In the genomic region with DNA sequence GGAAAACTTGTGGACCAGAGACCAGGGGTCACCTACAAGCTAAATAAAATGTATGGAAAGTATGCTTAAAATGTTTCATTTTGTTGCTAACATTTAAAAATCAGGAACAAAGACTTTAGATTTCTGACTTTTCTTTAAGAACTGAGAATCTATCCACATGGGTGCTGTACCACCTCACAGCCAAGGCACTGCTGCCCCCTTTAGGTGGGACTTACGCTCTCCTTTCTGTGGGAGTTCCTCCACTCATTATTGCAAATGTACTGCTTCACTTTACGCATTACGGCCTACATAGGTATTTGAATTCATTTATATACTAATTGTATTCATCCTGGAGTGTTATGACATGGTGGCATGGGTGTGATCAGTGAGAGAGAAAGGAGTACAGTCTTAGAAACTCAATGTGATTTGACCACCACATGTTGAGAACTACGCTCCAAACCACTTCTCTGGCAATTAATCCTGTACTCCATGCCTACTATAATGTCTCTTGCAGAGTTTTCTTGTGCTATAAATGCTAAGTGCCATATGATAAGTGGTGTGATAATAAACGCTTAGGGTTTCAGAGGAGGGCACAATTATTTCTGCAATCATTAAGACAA, we compare ENCODE assay signal across 8 cellular contexts. TPM values are rescaled to one million over a fixed set of nuclear protein-coding genes. Genes with fewer than 3 reads are reported as not detected.
DNase-seq lines count a peak whose midpoint lies in the region; ATAC-seq and TF ChIP-seq lines count a peak whose summit lies in the region.

No MANE protein-coding gene starts in this region.

- H2BK20ac ChIP-seq in IMR-90 (ENCODE audit: low read depth, low read length): no peak overlapping the region

- TF ChIP-seq CTCF in AG10803 (conservative IDR thresholded peaks at IDR 0.05; ENCODE audit: low read length): peak; percentile 74
- TF ChIP-seq CTCF in IMR-90 (conservative IDR thresholded peaks at IDR 0.05; ENCODE audit: low read depth, low read length): peak; percentile 65
- peak; percentile 35 to 58 for TF ChIP-seq CTCF in tibial artery (IDR thresholded peaks at IDR 0.05)

- H4K8ac ChIP-seq in IMR-90 (ENCODE audit: low read depth in 2 of 2, low read length in 2 of 2): no peak overlapping the region

- H2BK120ac ChIP-seq in IMR-90 (ENCODE audit: low read depth, low read length): no peak overlapping the region

- no peaks in the 10 kb centered on the region for H3K4me1 ChIP-seq in IMR-90 (ENCODE audit: control insufficient read depth, insufficient read depth, low read length)
- H3K4me1 ChIP-seq in tibial artery: no peaks in the 10 kb centered on the region

- no peak overlapping the region for H4K91ac ChIP-seq in IMR-90 (ENCODE audit: insufficient read depth, low read depth, low read length)

- no peak overlapping the region for H3K4ac ChIP-seq in IMR-90 (ENCODE audit: low read depth, low read length)

- no peak overlapping the region for H2AFZ ChIP-seq in IMR-90 (replicated peaks; ENCODE audit: low read length, poor library complexity)

- H2BK5ac ChIP-seq in IMR-90 (ENCODE audit: low read depth, low read length, poor library complexity, severe bottlenecking): no peak overlapping the region

- no peak overlapping the region for H3K23ac ChIP-seq in IMR-90 (ENCODE audit: low read depth, low read length)

- H3K4me2 ChIP-seq in IMR-90 (ENCODE audit: low read depth, low read length): no peak overlapping the region

- BruUV-seq in IMR-90 (replicated peaks; lab: Mats Ljungman, UMichigan): no TSS peak

- no CpG with 5 or more reads among the region's 5 CpGs for WGBS in IMR-90 (ENCODE audit: extremely low coverage in 2 of 2, insufficient read length in 1 of 2), 2 experiments

- H3K27ac ChIP-seq in IMR-90 (ENCODE audit: insufficient read depth, low read length) (no peak overlapping the region), tibial artery (no peak overlapping the region)

- TF ChIP-seq RAD21 in IMR-90 (IDR thresholded peaks at IDR 0.05; ENCODE audit: low read length): peak; percentile 77

- H4K5ac ChIP-seq in IMR-90 (ENCODE audit: low read depth, low read length): no peak overlapping the region

- no peak overlapping the region for H3K14ac ChIP-seq in IMR-90 (replicated peaks; ENCODE audit: low read depth, low read length)

- no peak overlapping the region for H3K56ac ChIP-seq in IMR-90 (ENCODE audit: extremely low read depth, insufficient read depth, low read length)

- ATAC-seq in GM18498 (IDR thresholded peaks at IDR 0.05; ENCODE audit: unreplicated experiment) (peak; percentile 72), IMR-90 (ENCODE audit: low read depth) (peak; percentile 85)

- no peaks in the 10 kb centered on the region for H3K79me1 ChIP-seq in IMR-90 (ENCODE audit: low read depth in 1 of 2, low read length in 2 of 2)

- POLR2A ChIA-PET in IMR-90 (lab: Charles Lee; ENCODE audit: unreplicated experiment): no interaction called here

- TF ChIP-seq POLR2A in IMR-90 (IDR thresholded peaks at IDR 0.05; ENCODE audit: low read depth, low read length): no peak

- peaks cover 1% of the 10 kb centered on the region for H3K27me3 ChIP-seq in IMR-90 (ENCODE audit: control insufficient read depth, insufficient read depth, low read length)
- no peaks in the 10 kb centered on the region for H3K27me3 ChIP-seq in tibial artery

- no peak overlapping the region for H2AK5ac ChIP-seq in IMR-90 (ENCODE audit: low read depth, low read length)

- H3K18ac ChIP-seq in IMR-90 (ENCODE audit: low read depth, low read length): no peak overlapping the region

- dilution Hi-C loops in IMR-90 (cut with HindIII; ENCODE audit: low sequenced_read_pairs, unreplicated experiment): no loop called here

- H3K9me3 ChIP-seq in IMR-90 (ENCODE audit: control insufficient read depth, insufficient read depth, low read length) (no peaks in the 10 kb centered on the region), tibial artery (no peaks in the 10 kb centered on the region)

- peak; percentile 35 for DNase-seq in AG10803 (ENCODE audit: low read depth)
- peak; percentile 45 for DNase-seq in IMR-90
- peak; percentile 14 for DNase-seq in T-helper 9 cell
- peak; percentile 48 for DNase-seq in cerebellar cortex (ENCODE audit: low spot score)
- DNase-seq in midbrain (lab: John Stamatoyannopoulos, UW): peak; percentile 30
- no peak for DNase-seq in tibial artery
- DNase-seq in posterior vena cava (ENCODE audit: low spot score): no peak

- no peak overlapping the region for H2BK15ac ChIP-seq in IMR-90 (ENCODE audit: low read depth, low read length)

- in situ Hi-C loops in IMR-90 (cut with MboI; ENCODE audit: low sequenced_read_pairs): loop anchor here (10.0 kb wide), 1 partner anchor 101 kb away; no protein-coding TSS in a partner anchor

- H2AK9ac ChIP-seq in IMR-90 (replicated peaks; ENCODE audit: low read depth, low read length, poor library complexity): no peak overlapping the region

- no peak overlapping the region for H3K4me3 ChIP-seq in AG10803 (ENCODE audit: low read length)
- H3K4me3 ChIP-seq in IMR-90 (ENCODE audit: insufficient read depth, low read depth, low read length): no peak overlapping the region
- no peak overlapping the region for H3K4me3 ChIP-seq in tibial artery

- no peaks in the 10 kb centered on the region for H3K36me3 ChIP-seq in IMR-90 (ENCODE audit: control insufficient read depth, insufficient read depth, low read length)
- no peaks in the 10 kb centered on the region for H3K36me3 ChIP-seq in tibial artery

- CTCF ChIA-PET in IMR-90 (lab: Yijun Ruan, JAX): interaction anchor here (1.6 kb wide), 1 partner anchor 12 kb away, joined by 4 read pairs; no protein-coding TSS in a partner anchor

- intact Hi-C loops in IMR-90 (cut with micrococcal nuclease): loop anchor here (5.0 kb wide), 2 partner anchors 167 to 1707 kb away; no protein-coding TSS in a partner anchor
- intact Hi-C loops in tibial artery (cut with DNase I; ENCODE audit: low total_unique reads): loop anchor here (10.0 kb wide), 1 partner anchor 351 kb away; no protein-coding TSS in a partner anchor
- intact Hi-C loops in posterior vena cava (cut with DNase I): no loop called here

- H3K9ac ChIP-seq in IMR-90 (ENCODE audit: low read depth, low read length): no peak overlapping the region

- no peaks in the 10 kb centered on the region for H3K9me1 ChIP-seq in IMR-90 (ENCODE audit: insufficient read depth, low read length)

- H4K20me1 ChIP-seq in IMR-90 (ENCODE audit: insufficient read depth, low read length): no peaks in the 10 kb centered on the region

TF ChIP-seq in IMR-90, 13 proteins besides CTCF, POLR2A, EP300 and RAD21:
- TF ChIP-seq MAFK (IDR thresholded peaks at IDR 0.05; ENCODE audit: low read depth, low read length): no peak
- TF ChIP-seq SMC3 (IDR thresholded peaks at IDR 0.05; ENCODE audit: low read depth, low read length): peak; percentile 18; the same call in 1 of the 2 replicates

RNA-seq across cellular contexts. Expression of a gene that starts 24.7 kb away (rescaled TPM):
- 1.1 and 2.5 TPM in 2 replicates for total RNA-seq in IMR-90 (2012; rRNA removed)
- polyA plus RNA-seq in IMR-90 (2012; rRNA removed): 5.9 and 6.5 TPM in 2 replicates
- 0.18 and 0.29 TPM in 2 replicates for polyA plus RNA-seq in IMR-90 (2012; cell fraction: cytosol; rRNA removed)
- polyA plus RNA-seq in IMR-90 (2012; cell fraction: nucleus; rRNA removed; ENCODE audit: low replicate concordance): 0.15 and 1.4 TPM in 2 replicates
- total RNA-seq in posterior vena cava: 10 to 100 TPM; 15.0 to 18.0 TPM

RNA-seq across cellular contexts. Expression of a gene that starts 40.4 kb away (rescaled TPM):
- 3.2 and 5.0 TPM in 2 replicates for total RNA-seq in IMR-90 (2012; rRNA removed)
- polyA plus RNA-seq in IMR-90 (2012; rRNA removed): 2.5 and 3.0 TPM in 2 replicates
- 1.1 and 2.1 TPM in 2 replicates for polyA plus RNA-seq in IMR-90 (2012; cell fraction: cytosol; rRNA removed)
- 1.8 and 2.4 TPM in 2 replicates for polyA plus RNA-seq in IMR-90 (2012; cell fraction: nucleus; rRNA removed; ENCODE audit: low replicate concordance)
- total RNA-seq in posterior vena cava: 1 to 10 TPM; 5.0 to 5.1 TPM

RNA-seq across cellular contexts. Expression of a gene that starts 40.4 kb away (rescaled TPM):
- total RNA-seq in IMR-90 (2012; rRNA removed): 10.6 and 15.6 TPM in 2 replicates
- 11.5 and 11.6 TPM in 2 replicates for polyA plus RNA-seq in IMR-90 (2012; rRNA removed)
- 6.1 and 11.4 TPM in 2 replicates for polyA plus RNA-seq in IMR-90 (2012; cell fraction: cytosol; rRNA removed)
- 2.4 and 4.9 TPM in 2 replicates for polyA plus RNA-seq in IMR-90 (2012; cell fraction: nucleus; rRNA removed; ENCODE audit: low replicate concordance)
- total RNA-seq in posterior vena cava: 1 to 10 TPM; 1.2 to 1.5 TPM

Comparison
In these comparisons a context has a peak if more than half of its experiments do, and no peak if none do; other contexts are left out.
1. DNase-seq: peak in AG10803 (single experiment), IMR-90 (single experiment), T-helper 9 cell (single experiment), cerebellar cortex (single experiment) and midbrain (single experiment); none in tibial artery (0 of 2) and posterior vena cava (single experiment).
2. intact Hi-C loops: an anchor here in IMR-90 (5.0 kb wide) and tibial artery (10.0 kb wide); none called in posterior vena cava.
3. Peak in every context shown above with its lines, with median percentiles within 50 percentile points of each other: CTCF ChIP-seq.